11 cellular contexts compared by ENCODE assay signal in the genomic region with DNA sequence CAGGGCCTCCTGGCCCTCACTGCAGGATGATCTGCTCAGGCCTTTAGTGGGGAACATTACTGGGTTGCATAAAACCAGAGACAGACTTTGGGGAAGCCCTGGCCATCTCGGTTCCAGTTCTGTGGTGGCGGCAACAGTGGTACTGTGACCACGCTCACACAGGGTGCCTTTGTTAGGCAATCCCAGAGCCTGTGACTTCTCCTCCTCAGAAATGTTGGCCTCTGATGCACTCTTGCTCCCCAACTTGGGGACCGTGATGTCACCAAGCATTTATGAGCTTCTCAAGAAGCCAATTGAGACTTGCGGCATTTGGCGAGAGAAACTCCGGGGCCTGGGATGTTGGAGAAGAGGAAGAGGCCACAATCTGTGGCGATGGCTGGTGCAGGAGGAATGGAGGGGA.
DNase-seq lines count a peak whose midpoint lies in the region; ATAC-seq and TF ChIP-seq lines count a peak whose summit lies in the region.
"Had no signal": no experiment of that assay in that cellular context is flagged by ENCODE, and none has a peak within 500 bp of the region (broad histone marks: within the 10 kb centered on the region; RNA-seq: fewer than 3 reads in every experiment).

No MANE protein-coding gene starts in this region.

- no peak overlapping the region for H3K9ac ChIP-seq in BLaER1 treated with 17β-estradiol and CSF1 and Interleukin-3, amounts not matched to agents 10 nM and 100 nM
- H3K9ac ChIP-seq: KMS-11 had no signal

- CTCF ChIA-PET in HEK293T (lab: Yijun Ruan, JAX), result no interaction called here

- POLR2A ChIA-PET in HEK293T (lab: Yijun Ruan, JAX), result interaction anchor here (0.8 kb wide), 1 partner anchor 175 kb away, joined by 3 read pairs; no protein-coding TSS in a partner anchor

- 0 out of 22 replicates have a peak overlapping the region, but pooled peaks of 1 of the 11 experiments have one; percentile 3 for H3K27ac ChIP-seq in BLaER1 treated with 17β-estradiol and CSF1 and Interleukin-3, amounts not matched to agents 10 nM and 100 nM
- peak overlapping the region; percentile 98 for H3K27ac ChIP-seq in right cardiac atrium (ENCODE audit: low read length)
- H3K27ac ChIP-seq: C4-2B, KMS-11 had no signal

- peak overlapping the region in 10 of 11 experiments; percentile 3 to 54 (median 34); a peak in 12 of 22 replicates for H3K4me2 ChIP-seq in BLaER1 treated with 17β-estradiol and CSF1 and Interleukin-3, amounts not matched to agents 10 nM and 100 nM
- H3K4me2 ChIP-seq: KMS-11 had no signal

- no peaks in the 10 kb centered on the region for H3K36me3 ChIP-seq in BLaER1 treated with 17β-estradiol and CSF1 and Interleukin-3, amounts not matched to agents 10 nM and 100 nM
- H3K36me3 ChIP-seq in MG63, result no peaks in the 10 kb centered on the region

- intact Hi-C loops in right cardiac atrium (cut with DNase I), result loop anchor here in 1 of 4 donors (5.0 to 10.0 kb wide), 2 partner anchors 80 to 92 kb away; partner anchors contain the start of gene PKDCC

- H3K4me3 ChIP-seq in BLaER1 treated with 17β-estradiol and CSF1 and Interleukin-3, amounts not matched to agents 10 nM and 100 nM, result no peak overlapping the region
- H3K4me3 ChIP-seq in right cardiac atrium (ENCODE audit: low read length) (no peak overlapping the region), MG63 (no peak overlapping the region)

- H4K20me1 ChIP-seq in BLaER1 treated with 17β-estradiol and CSF1 and Interleukin-3, amounts not matched to agents 10 nM and 100 nM, result no peaks in the 10 kb centered on the region

- WGBS in right cardiac atrium, result 58% methylated on average over 8 of the region's 8 CpGs

- no peaks in the 10 kb centered on the region for H3K27me3 ChIP-seq in BLaER1 treated with 17β-estradiol and CSF1 and Interleukin-3, amounts not matched to agents 10 nM and 100 nM
- H3K27me3 ChIP-seq in right cardiac atrium (ENCODE audit: control insufficient read depth, insufficient read depth) (no peaks in the 10 kb centered on the region), MG63 (no peaks in the 10 kb centered on the region)

- H3K4me1 ChIP-seq in BLaER1 treated with 17β-estradiol and CSF1 and Interleukin-3, amounts not matched to agents 10 nM and 100 nM, result peaks cover 23 to 45% (median 36%) of the 10 kb centered on the region in 10 experiments
- H3K4me1 ChIP-seq in right cardiac atrium (ENCODE audit: control insufficient read depth, insufficient read depth, low read length), result peaks cover 24% of the 10 kb centered on the region

- DNase-seq in SKM-1 (lab: John Stamatoyannopoulos, UW; ENCODE audit: unreplicated experiment) (peak; percentile 70), right cardiac atrium (peak; percentile 75 to 85 (median 81)), putamen (ENCODE audit: low spot score) (peak; percentile 49), HEK293T (ENCODE audit: extremely low spot score) (no peak), islet precursor cell (no peak), MG63 (no peak), NCI-H1694 (lab: John Stamatoyannopoulos, UW) (no peak)
- DNase-seq: activated CD4-positive, alpha-beta memory T cell treated with anti-CD3 and anti-CD28 coated beads for 36 hours had no signal

- no peaks in the 10 kb centered on the region for H3K9me3 ChIP-seq in BLaER1 treated with 17β-estradiol and CSF1 and Interleukin-3, amounts not matched to agents 10 nM and 100 nM (replicated peaks in 1 of 11)
- H3K9me3 ChIP-seq in right cardiac atrium (ENCODE audit: control insufficient read depth, low read length), result no peaks in the 10 kb centered on the region
- no peaks in the 10 kb centered on the region for H3K9me3 ChIP-seq in MG63

- ATAC-seq in right cardiac atrium, result peak; percentile 57 to 61

TF ChIP-seq in HEK293T, 16 proteins besides CTCF, POLR2A, EP300 and RAD21:
- TF ChIP-seq FOXA1 (IDR thresholded peaks at IDR 0.05) (no peak), HDGF (IDR thresholded peaks at IDR 0.05; ENCODE audit: borderline replicate concordance) (no peak), PKNOX1 (IDR thresholded peaks at IDR 0.05) (no peak), SP1 (IDR thresholded peaks at IDR 0.05) (no peak), L3MBTL2 (conservative IDR thresholded peaks at IDR 0.05) (no peak), CTBP1 (IDR thresholded peaks at IDR 0.05; ENCODE audit: borderline replicate concordance) (no peak), ZNF384 (IDR thresholded peaks at IDR 0.05) (no peak), SUZ12 (IDR thresholded peaks at IDR 0.05) (no peak), FOXK2 (IDR thresholded peaks at IDR 0.05) (no peak)

Comparison
In these comparisons a context has a peak if more than half of its experiments do, and no peak if none do; other contexts are left out.
1. DNase-seq: peak in SKM-1 (single experiment), right cardiac atrium (3 of 3) and putamen (single experiment); none in HEK293T (single experiment), islet precursor cell (single experiment), MG63 (single experiment) and NCI-H1694 (single experiment).